10 cellular contexts compared by ENCODE assay signal in the genomic region with DNA sequence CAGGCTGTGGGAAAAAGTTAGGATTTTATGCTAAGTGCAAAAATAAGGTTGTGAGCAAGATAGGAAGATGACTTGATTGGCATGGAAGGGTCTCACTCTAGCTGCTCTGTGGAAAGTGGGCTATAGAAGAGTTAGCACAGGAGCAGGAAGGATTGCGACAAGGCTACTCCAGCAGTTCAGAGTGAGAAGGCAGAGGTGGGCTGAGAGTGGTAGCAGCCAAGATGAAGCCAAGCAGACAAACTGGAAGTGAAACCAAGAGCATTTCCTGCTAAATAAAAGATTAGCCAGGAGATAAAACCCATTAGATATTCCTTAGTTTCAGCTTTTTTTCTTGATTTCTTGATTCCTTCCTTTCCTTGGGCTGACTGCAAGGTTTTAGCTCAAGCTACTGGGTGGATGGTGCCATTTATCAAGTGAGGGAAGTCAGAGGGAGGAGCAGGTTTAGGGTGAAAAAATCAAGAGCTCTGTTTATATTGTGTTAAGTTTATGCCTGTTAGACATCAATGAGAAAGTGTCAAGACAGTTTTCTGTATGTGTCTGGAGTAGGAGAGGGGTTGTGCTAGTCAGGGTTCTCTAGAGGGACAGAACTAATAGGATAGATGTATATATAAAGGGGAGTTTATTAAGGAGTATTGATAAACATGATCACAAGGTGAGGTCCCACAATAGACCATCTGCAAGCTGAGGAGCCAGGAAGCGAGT. TPM values are rescaled to one million over a fixed set of nuclear protein-coding genes. Genes with fewer than 3 reads are reported as not detected.
DNase-seq lines count a peak whose midpoint lies in the region; ATAC-seq and TF ChIP-seq lines count a peak whose summit lies in the region.
"Had no signal": no experiment of that assay in that cellular context is flagged by ENCODE, and none has a peak within 500 bp of the region (broad histone marks: within the 10 kb centered on the region; RNA-seq: fewer than 3 reads in every experiment).

No MANE protein-coding gene starts in this region.

- POLR2A ChIA-PET in activated naive CD8-positive, alpha-beta T cell treated with anti-CD3 and anti-CD28 coated beads, Interleukin-2, amount 10 ng/mL, durations not matched to agents 7 days and 5 days (lab: Charles Lee), result no interaction called here
- POLR2A ChIA-PET in SK-N-SH (lab: Yijun Ruan, JAX), result no interaction called here

- peaks cover 1% of the 10 kb centered on the region for H3K9me3 Mint-ChIP-seq in activated naive CD8-positive, alpha-beta T cell treated with anti-CD3 and anti-CD28 coated beads, Interleukin-2, amount 10 ng/mL, durations not matched to agents 7 days and 5 days
- no peaks in the 10 kb centered on the region for H3K9me3 Mint-ChIP-seq in activated naive CD8-positive, alpha-beta T cell treated with anti-CD3 and anti-CD28 coated beads, Interleukin-2, amount 50 U/mL, for 24 hours
- no peaks in the 10 kb centered on the region for H3K9me3 Mint-ChIP-seq in activated CD8-positive, alpha-beta memory T cell treated with anti-CD3 and anti-CD28 coated beads, Interleukin-2, amount 10 ng/mL, durations not matched to agents 7 days and 5 days (ENCODE audit: low read depth)

- no peak overlapping the region for H3K27ac Mint-ChIP-seq in activated naive CD8-positive, alpha-beta T cell treated with anti-CD3 and anti-CD28 coated beads, Interleukin-2, amount 10 ng/mL, durations not matched to agents 7 days and 5 days
- no peak overlapping the region for H3K27ac Mint-ChIP-seq in activated naive CD8-positive, alpha-beta T cell treated with anti-CD3 and anti-CD28 coated beads, Interleukin-2, amount 50 U/mL, for 24 hours
- H3K27ac Mint-ChIP-seq in activated CD8-positive, alpha-beta memory T cell treated with anti-CD3 and anti-CD28 coated beads, Interleukin-2, amount 10 ng/mL, durations not matched to agents 7 days and 5 days, result no peak overlapping the region

- H4K20me1 ChIP-seq in MM.1S (ENCODE audit: insufficient read depth, low read length) (no peaks in the 10 kb centered on the region), SK-N-SH (ENCODE audit: insufficient read depth) (no peaks in the 10 kb centered on the region)

- no peak for TF ChIP-seq EP300 in SK-N-SH (IDR thresholded peaks at IDR 0.05; ENCODE audit: borderline replicate concordance in 1 of 2, low read depth in 1 of 2, low read length in 1 of 2)

- no peaks in the 10 kb centered on the region for H3K9me3 ChIP-seq in MM.1S (replicated peaks; ENCODE audit: insufficient read depth, low read length)
- no peaks in the 10 kb centered on the region for H3K9me3 ChIP-seq in SK-N-SH
- H3K9me3 ChIP-seq: SJCRH30 had no signal

- H3K4me3 ChIP-seq in MM.1S (ENCODE audit: low read length) (no peak overlapping the region), SK-N-SH (ENCODE audit: low read depth in 2 of 2, low read length in 1 of 2) (no peak overlapping the region)
- H3K4me3 ChIP-seq: SJCRH30 had no signal

- CTCF ChIA-PET in activated CD8-positive, alpha-beta memory T cell treated with anti-CD3 and anti-CD28 coated beads, Interleukin-2, amount 10 ng/mL, durations not matched to agents 7 days and 5 days (lab: Charles Lee), result no interaction called here
- CTCF ChIA-PET in SK-N-SH (lab: Yijun Ruan, JAX), result no interaction called here

- no peaks in the 10 kb centered on the region for H3K36me3 Mint-ChIP-seq in activated naive CD8-positive, alpha-beta T cell treated with anti-CD3 and anti-CD28 coated beads, Interleukin-2, amount 10 ng/mL, durations not matched to agents 7 days and 5 days
- H3K36me3 Mint-ChIP-seq in activated naive CD8-positive, alpha-beta T cell treated with anti-CD3 and anti-CD28 coated beads, Interleukin-2, amount 50 U/mL, for 24 hours (ENCODE audit: low read depth), result no peaks in the 10 kb centered on the region
- H3K36me3 Mint-ChIP-seq in activated CD8-positive, alpha-beta memory T cell treated with anti-CD3 and anti-CD28 coated beads, Interleukin-2, amount 10 ng/mL, durations not matched to agents 7 days and 5 days, result no peaks in the 10 kb centered on the region

- H3K9me2 ChIP-seq in MM.1S (replicated peaks; ENCODE audit: insufficient read depth, low read length), result no peaks in the 10 kb centered on the region
- H3K9me2 ChIP-seq in SK-N-SH, result no peaks in the 10 kb centered on the region

- H3K36me3 ChIP-seq in MM.1S (replicated peaks; ENCODE audit: insufficient read depth, low read length) (no peaks in the 10 kb centered on the region), SK-N-SH (replicated peaks in 1 of 2; ENCODE audit: control insufficient read depth in 1 of 2, insufficient read depth in 2 of 2, low read length in 1 of 2) (no peaks in the 10 kb centered on the region)
- H3K36me3 ChIP-seq: SJCRH30 had no signal

- peaks cover 5% of the 10 kb centered on the region for H3K27me3 Mint-ChIP-seq in activated naive CD8-positive, alpha-beta T cell treated with anti-CD3 and anti-CD28 coated beads, Interleukin-2, amount 10 ng/mL, durations not matched to agents 7 days and 5 days
- H3K27me3 Mint-ChIP-seq in activated naive CD8-positive, alpha-beta T cell treated with anti-CD3 and anti-CD28 coated beads, Interleukin-2, amount 50 U/mL, for 24 hours, result peaks cover 2% of the 10 kb centered on the region
- H3K27me3 Mint-ChIP-seq in activated CD8-positive, alpha-beta memory T cell treated with anti-CD3 and anti-CD28 coated beads, Interleukin-2, amount 10 ng/mL, durations not matched to agents 7 days and 5 days, result peaks cover 2% of the 10 kb centered on the region

- WGBS in SK-N-SH (ENCODE audit: low lambda C conversion rate), result 19% methylated on average over 2 of the region's 2 CpGs

- H3K27me3 ChIP-seq in MM.1S (replicated peaks; ENCODE audit: insufficient read depth, low read length) (no peaks in the 10 kb centered on the region), SK-N-SH (ENCODE audit: insufficient read depth) (peaks cover 6% of the 10 kb centered on the region)
- H3K27me3 ChIP-seq: SJCRH30 had no signal

- no peak overlapping the region for H3K4me3 Mint-ChIP-seq in activated naive CD8-positive, alpha-beta T cell treated with anti-CD3 and anti-CD28 coated beads, Interleukin-2, amount 10 ng/mL, durations not matched to agents 7 days and 5 days
- H3K4me3 Mint-ChIP-seq in activated naive CD8-positive, alpha-beta T cell treated with anti-CD3 and anti-CD28 coated beads, Interleukin-2, amount 50 U/mL, for 24 hours, result no peak overlapping the region
- no peak overlapping the region for H3K4me3 Mint-ChIP-seq in activated CD8-positive, alpha-beta memory T cell treated with anti-CD3 and anti-CD28 coated beads, Interleukin-2, amount 10 ng/mL, durations not matched to agents 7 days and 5 days

- H3K27ac ChIP-seq in MM.1S (ENCODE audit: low read length) (no peak overlapping the region), SK-N-SH (ENCODE audit: low read depth in 2 of 2, low read length in 1 of 2) (no peak overlapping the region)
- H3K27ac ChIP-seq: SJCRH30 had no signal

- TF ChIP-seq CTCF in MM.1S (IDR thresholded peaks at IDR 0.05; ENCODE audit: low read length) (no peak), SK-N-SH (IDR thresholded peaks at IDR 0.05) (no peak)

- H3K4me1 Mint-ChIP-seq in activated naive CD8-positive, alpha-beta T cell treated with anti-CD3 and anti-CD28 coated beads, Interleukin-2, amount 10 ng/mL, durations not matched to agents 7 days and 5 days, result no peaks in the 10 kb centered on the region
- peaks cover 1% of the 10 kb centered on the region for H3K4me1 Mint-ChIP-seq in activated naive CD8-positive, alpha-beta T cell treated with anti-CD3 and anti-CD28 coated beads, Interleukin-2, amount 50 U/mL, for 24 hours
- no peaks in the 10 kb centered on the region for H3K4me1 Mint-ChIP-seq in activated CD8-positive, alpha-beta memory T cell treated with anti-CD3 and anti-CD28 coated beads, Interleukin-2, amount 10 ng/mL, durations not matched to agents 7 days and 5 days

- H3K4me1 ChIP-seq in MM.1S (ENCODE audit: low read length), result peaks cover 6% of the 10 kb centered on the region; the same call in 1 of the 2 replicates
- no peaks in the 10 kb centered on the region for H3K4me1 ChIP-seq in SK-N-SH (ENCODE audit: control insufficient read depth in 1 of 2, insufficient read depth in 2 of 2, low read depth in 1 of 2, low read length in 1 of 2)
- H3K4me1 ChIP-seq: SJCRH30 had no signal

- H3K9ac ChIP-seq in MM.1S (ENCODE audit: low read length) (no peak overlapping the region), SK-N-SH (no peak overlapping the region)

- H3K4me2 ChIP-seq in MM.1S (ENCODE audit: low read depth, low read length), result no peak overlapping the region
- no peak overlapping the region for H3K4me2 ChIP-seq in SK-N-SH

- ATAC-seq in activated naive CD8-positive, alpha-beta T cell treated with anti-CD3 and anti-CD28 coated beads, Interleukin-2, amount 10 ng/mL, durations not matched to agents 7 days and 5 days (ENCODE audit: low read depth), result peak; percentile 58
- no peak for ATAC-seq in activated naive CD8-positive, alpha-beta T cell treated with anti-CD3 and anti-CD28 coated beads, Interleukin-2, amount 50 U/mL, for 24 hours
- peak; percentile 79 for ATAC-seq in HG02763 (IDR thresholded peaks at IDR 0.05; ENCODE audit: unreplicated experiment)
- no peak for ATAC-seq in activated CD8-positive, alpha-beta memory T cell treated with anti-CD3 and anti-CD28 coated beads, Interleukin-2, amount 10 ng/mL, durations not matched to agents 7 days and 5 days

- no peak for DNase-seq in activated naive CD8-positive, alpha-beta T cell treated with anti-CD3 and anti-CD28 coated beads, Interleukin-2, amount 10 ng/mL, durations not matched to agents 7 days and 5 days
- DNase-seq in activated naive CD8-positive, alpha-beta T cell treated with anti-CD3 and anti-CD28 coated beads, Interleukin-2, amount 50 U/mL, for 24 hours, result no peak
- DNase-seq in MM.1S (peak; percentile 31), middle frontal gyrus (ENCODE audit: extremely low spot score, low spot score) (no peak), SK-N-SH (no peak), DMS53 treated with DMSO at 0.1 percent for 48 hours (lab: John Stamatoyannopoulos, UW; ENCODE audit: unreplicated experiment) (no peak)
- no peak for DNase-seq in activated CD8-positive, alpha-beta memory T cell treated with anti-CD3 and anti-CD28 coated beads, Interleukin-2, amount 10 ng/mL, durations not matched to agents 7 days and 5 days
- DNase-seq: activated T-cell treated with anti-CD3 and anti-CD28 coated beads for 4 hours, SJCRH30 had no signal

- TF ChIP-seq RAD21 in SK-N-SH (IDR thresholded peaks at IDR 0.05; ENCODE audit: low read length), result no peak

- H2AFZ ChIP-seq in MM.1S (ENCODE audit: low read length) (no peak overlapping the region), SK-N-SH (ENCODE audit: low read depth) (no peak overlapping the region)

- no peaks in the 10 kb centered on the region for H3K79me2 ChIP-seq in MM.1S (ENCODE audit: low read length)
- H3K79me2 ChIP-seq in SK-N-SH (ENCODE audit: insufficient read depth), result no peaks in the 10 kb centered on the region

- H3F3A ChIP-seq in MM.1S (ENCODE audit: insufficient read depth, low read length) (no peaks in the 10 kb centered on the region), SK-N-SH (replicated peaks; ENCODE audit: insufficient read depth) (no peaks in the 10 kb centered on the region)

RNA-seq across cellular contexts. Expression of a gene that starts 33.1 kb away (rescaled TPM):
- 10 to 100 TPM; 53.1 to 55.5 TPM for total RNA-seq in activated naive CD8-positive, alpha-beta T cell treated with anti-CD3 and anti-CD28 coated beads, Interleukin-2, amount 10 ng/mL, durations not matched to agents 7 days and 5 days
- total RNA-seq in activated CD8-positive, alpha-beta memory T cell treated with anti-CD3 and anti-CD28 coated beads, Interleukin-2, amount 10 ng/mL, durations not matched to agents 7 days and 5 days, result 10 to 100 TPM; 49.3 to 49.6 TPM
- polyA plus RNA-seq in SK-N-SH (2012; rRNA removed), result 5.6 and 6.8 TPM in 2 replicates
- 8.3 and 11.3 TPM in 2 replicates for polyA plus RNA-seq in SK-N-SH (2012; cell fraction: cytosol; rRNA removed)
- polyA plus RNA-seq in SK-N-SH (2012; cell fraction: nucleus; rRNA removed), result 4.1 and 11.0 TPM in 2 replicates

Comparison
In these comparisons a context has a peak if more than half of its experiments do, and no peak if none do; other contexts are left out.
1. ATAC-seq: peak in activated naive CD8-positive, alpha-beta T cell treated with anti-CD3 and anti-CD28 coated beads, Interleukin-2, amount 10 ng/mL, durations not matched to agents 7 days and 5 days (single experiment) and HG02763 (single experiment); none in activated naive CD8-positive, alpha-beta T cell treated with anti-CD3 and anti-CD28 coated beads, Interleukin-2, amount 50 U/mL, for 24 hours (single experiment) and activated CD8-positive, alpha-beta memory T cell treated with anti-CD3 and anti-CD28 coated beads, Interleukin-2, amount 10 ng/mL, durations not matched to agents 7 days and 5 days (single experiment).